ENCODE assay signal across 23 cellular contexts in the genomic region with DNA sequence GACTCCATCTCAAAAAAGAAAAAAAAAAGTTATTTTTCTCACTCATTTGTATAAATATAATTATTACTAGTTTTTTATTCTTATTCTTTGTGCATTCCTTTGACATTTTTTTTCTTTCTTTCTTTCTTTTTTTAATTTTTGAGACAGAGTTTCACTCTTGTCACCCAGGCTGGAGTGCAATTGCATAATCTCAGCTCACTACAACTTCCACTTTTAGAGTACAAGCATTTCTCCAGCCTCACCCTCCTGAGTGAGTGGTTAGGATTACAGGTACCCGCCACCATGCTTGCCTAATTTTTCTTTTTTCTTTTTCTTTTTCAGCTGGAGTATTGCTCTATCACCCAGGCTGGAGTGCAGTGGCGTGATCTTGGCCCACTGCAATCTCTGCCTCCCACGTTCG.
"Had no signal": no experiment of that assay in that cellular context is flagged by ENCODE, and none has a peak within 500 bp of the region (broad histone marks: within the 10 kb centered on the region; RNA-seq: fewer than 3 reads in every experiment).

No MANE protein-coding gene starts in this region.

- H3K27me3 ChIP-seq: cardiac muscle cell, gastrocnemius medialis, heart left ventricle, right lobe of liver, suprapubic skin, transverse colon had no signal

- H3K4me3 Mint-ChIP-seq: activated B cell treated with CpG ODN at 0.5 μM for 24 hours; activated CD4-positive, alpha-beta memory T cell treated with anti-CD3 and anti-CD28 coated beads for 36 hours; activated CD8-positive, alpha-beta memory T cell treated with anti-CD3 and anti-CD28 coated beads, Interleukin-2, amount 10 ng/mL, durations not matched to agents 7 days and 5 days; activated naive CD8-positive, alpha-beta T cell treated with anti-CD3 and anti-CD28 coated beads, Interleukin-2, amount 10 ng/mL, durations not matched to agents 7 days and 5 days; dendritic cell treated with granulocyte-macrophage colony-stimulating factor and Interleukin-4, amounts not matched to agents 40 ng/mL and 50 ng/mL, for 4 days; naive thymus-derived CD4-positive, alpha-beta T cell; stimulated activated naive CD8-positive, alpha-beta T cell treated with anti-CD3 and anti-CD28 coated beads, Interleukin-15, amount 100 ng/mL, for 72 hours had no signal

- H3K4me3 ChIP-seq: cardiac muscle cell, gastrocnemius medialis, heart left ventricle, mucosa of descending colon, right lobe of liver, suprapubic skin, transverse colon had no signal

- H3K27ac Mint-ChIP-seq: activated B cell treated with CpG ODN at 0.5 μM for 24 hours; activated CD4-positive, alpha-beta memory T cell treated with anti-CD3 and anti-CD28 coated beads for 36 hours; activated CD8-positive, alpha-beta memory T cell treated with anti-CD3 and anti-CD28 coated beads, Interleukin-2, amount 10 ng/mL, durations not matched to agents 7 days and 5 days; activated naive CD8-positive, alpha-beta T cell treated with anti-CD3 and anti-CD28 coated beads, Interleukin-2, amount 10 ng/mL, durations not matched to agents 7 days and 5 days; dendritic cell treated with granulocyte-macrophage colony-stimulating factor and Interleukin-4, amounts not matched to agents 40 ng/mL and 50 ng/mL, for 4 days; naive thymus-derived CD4-positive, alpha-beta T cell; stimulated activated naive CD8-positive, alpha-beta T cell treated with anti-CD3 and anti-CD28 coated beads, Interleukin-15, amount 100 ng/mL, for 72 hours had no signal

- DNase-seq: activated B cell treated with CpG ODN at 0.5 μM for 24 hours; activated CD4-positive, alpha-beta memory T cell treated with anti-CD3 and anti-CD28 coated beads for 36 hours; activated CD4-positive, alpha-beta T cell treated with anti-CD3 and anti-CD28 coated beads for 4 hours; activated CD8-positive, alpha-beta memory T cell treated with anti-CD3 and anti-CD28 coated beads, Interleukin-2, amount 10 ng/mL, durations not matched to agents 7 days and 5 days; activated naive CD4-positive, alpha-beta T cell treated with Interleukin-2 at 50 U/mL for 16 hours; activated naive CD8-positive, alpha-beta T cell treated with anti-CD3 and anti-CD28 coated beads, Interleukin-2, amount 10 ng/mL, durations not matched to agents 7 days and 5 days; amygdala; effector CD8-positive, alpha-beta T cell; gastrocnemius medialis; heart left ventricle; mesenchymal stem cell; mucosa of descending colon; naive thymus-derived CD4-positive, alpha-beta T cell; right lobe of liver; small intestine; stimulated activated CD4-positive, alpha-beta T cell treated with anti-CD3 and anti-CD28 coated beads, Interleukin-15, amount 100 ng/mL, for 24 hours; stimulated activated CD4-positive, alpha-beta T cell treated with anti-CD3 and anti-CD28 coated beads, Interleukin-2, amount 100 ng/mL, for 48 hours; stimulated activated naive CD8-positive, alpha-beta T cell treated with anti-CD3 and anti-CD28 coated beads, Interleukin-15, amount 100 ng/mL, for 72 hours; transverse colon had no signal

- H3K36me3 Mint-ChIP-seq: activated CD4-positive, alpha-beta memory T cell treated with anti-CD3 and anti-CD28 coated beads for 36 hours; activated CD8-positive, alpha-beta memory T cell treated with anti-CD3 and anti-CD28 coated beads, Interleukin-2, amount 10 ng/mL, durations not matched to agents 7 days and 5 days; activated naive CD8-positive, alpha-beta T cell treated with anti-CD3 and anti-CD28 coated beads, Interleukin-2, amount 10 ng/mL, durations not matched to agents 7 days and 5 days had no signal

- H3K9me3 Mint-ChIP-seq: activated B cell treated with CpG ODN at 0.5 μM for 24 hours; activated CD4-positive, alpha-beta memory T cell treated with anti-CD3 and anti-CD28 coated beads for 36 hours; activated naive CD8-positive, alpha-beta T cell treated with anti-CD3 and anti-CD28 coated beads, Interleukin-2, amount 10 ng/mL, durations not matched to agents 7 days and 5 days; dendritic cell treated with granulocyte-macrophage colony-stimulating factor and Interleukin-4, amounts not matched to agents 40 ng/mL and 50 ng/mL, for 4 days; stimulated activated naive CD8-positive, alpha-beta T cell treated with anti-CD3 and anti-CD28 coated beads, Interleukin-15, amount 100 ng/mL, for 72 hours had no signal

- H3K27ac ChIP-seq: cardiac muscle cell, gastrocnemius medialis, heart left ventricle, parathyroid adenoma, right lobe of liver, suprapubic skin, transverse colon had no signal

- H3K4me1 Mint-ChIP-seq: activated B cell treated with CpG ODN at 0.5 μM for 24 hours; activated CD8-positive, alpha-beta memory T cell treated with anti-CD3 and anti-CD28 coated beads, Interleukin-2, amount 10 ng/mL, durations not matched to agents 7 days and 5 days; activated naive CD8-positive, alpha-beta T cell treated with anti-CD3 and anti-CD28 coated beads, Interleukin-2, amount 10 ng/mL, durations not matched to agents 7 days and 5 days; stimulated activated naive CD8-positive, alpha-beta T cell treated with anti-CD3 and anti-CD28 coated beads, Interleukin-15, amount 100 ng/mL, for 72 hours had no signal

- H3K27me3 Mint-ChIP-seq: activated CD4-positive, alpha-beta memory T cell treated with anti-CD3 and anti-CD28 coated beads for 36 hours; activated CD8-positive, alpha-beta memory T cell treated with anti-CD3 and anti-CD28 coated beads, Interleukin-2, amount 10 ng/mL, durations not matched to agents 7 days and 5 days; naive thymus-derived CD4-positive, alpha-beta T cell; stimulated activated naive CD8-positive, alpha-beta T cell treated with anti-CD3 and anti-CD28 coated beads, Interleukin-15, amount 100 ng/mL, for 72 hours had no signal
